1 cellular context compared by ENCODE assay signal in the genomic region with DNA sequence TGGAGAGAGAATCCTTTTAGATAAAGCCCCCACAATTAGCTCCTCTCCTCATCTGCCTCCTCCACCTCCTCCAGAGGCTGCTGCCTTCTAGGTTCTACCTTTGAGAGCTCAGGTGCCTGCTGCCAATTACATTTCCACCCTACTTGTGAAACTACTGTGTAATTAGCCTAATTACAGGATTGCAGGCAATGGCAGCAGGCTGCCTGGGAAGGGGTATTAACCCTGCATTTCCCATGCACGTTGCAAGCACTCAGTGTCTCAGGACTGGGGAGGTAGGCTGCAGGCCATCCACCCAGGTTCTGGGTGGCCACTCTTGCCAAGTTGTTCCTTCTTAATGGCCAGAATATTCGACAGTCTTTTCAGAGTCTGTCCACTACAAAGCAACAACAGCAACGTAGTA.
TF ChIP-seq lines count a peak whose summit lies in the region.

No MANE protein-coding gene starts in this region.

TF ChIP-seq in SK-N-SH treated with all-trans-retinoic acid at 6 μM for 48 hours, 23 proteins besides CTCF, POLR2A, EP300 and RAD21 (continued from another document):
- TF ChIP-seq, protein P1, sequence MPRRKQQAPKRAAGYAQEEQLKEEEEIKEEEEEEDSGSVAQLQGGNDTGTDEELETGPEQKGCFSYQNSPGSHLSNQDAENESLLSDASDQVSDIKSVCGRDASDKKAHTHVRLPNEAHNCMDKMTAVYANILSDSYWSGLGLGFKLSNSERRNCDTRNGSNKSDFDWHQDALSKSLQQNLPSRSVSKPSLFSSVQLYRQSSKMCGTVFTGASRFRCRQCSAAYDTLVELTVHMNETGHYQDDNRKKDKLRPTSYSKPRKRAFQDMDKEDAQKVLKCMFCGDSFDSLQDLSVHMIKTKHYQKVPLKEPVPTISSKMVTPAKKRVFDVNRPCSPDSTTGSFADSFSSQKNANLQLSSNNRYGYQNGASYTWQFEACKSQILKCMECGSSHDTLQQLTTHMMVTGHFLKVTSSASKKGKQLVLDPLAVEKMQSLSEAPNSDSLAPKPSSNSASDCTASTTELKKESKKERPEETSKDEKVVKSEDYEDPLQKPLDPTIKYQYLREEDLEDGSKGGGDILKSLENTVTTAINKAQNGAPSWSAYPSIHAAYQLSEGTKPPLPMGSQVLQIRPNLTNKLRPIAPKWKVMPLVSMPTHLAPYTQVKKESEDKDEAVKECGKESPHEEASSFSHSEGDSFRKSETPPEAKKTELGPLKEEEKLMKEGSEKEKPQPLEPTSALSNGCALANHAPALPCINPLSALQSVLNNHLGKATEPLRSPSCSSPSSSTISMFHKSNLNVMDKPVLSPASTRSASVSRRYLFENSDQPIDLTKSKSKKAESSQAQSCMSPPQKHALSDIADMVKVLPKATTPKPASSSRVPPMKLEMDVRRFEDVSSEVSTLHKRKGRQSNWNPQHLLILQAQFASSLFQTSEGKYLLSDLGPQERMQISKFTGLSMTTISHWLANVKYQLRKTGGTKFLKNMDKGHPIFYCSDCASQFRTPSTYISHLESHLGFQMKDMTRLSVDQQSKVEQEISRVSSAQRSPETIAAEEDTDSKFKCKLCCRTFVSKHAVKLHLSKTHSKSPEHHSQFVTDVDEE (CRISPR knock-in tag; IDR thresholded peaks at IDR 0.05) = no peak
- TF ChIP-seq ZNF8 (CRISPR knock-in tag; IDR thresholded peaks at IDR 0.05) = no peak
- TF ChIP-seq BACH2 (CRISPR knock-in tag; IDR thresholded peaks at IDR 0.05; ENCODE audit: borderline replicate concordance) = no peak
- no peak for TF ChIP-seq TCF4 (CRISPR knock-in tag; IDR thresholded peaks at IDR 0.05; ENCODE audit: borderline replicate concordance)
- no peak for TF ChIP-seq ZNF565 (CRISPR knock-in tag; conservative IDR thresholded peaks at IDR 0.05; ENCODE audit: low read depth)
- TF ChIP-seq RARB (CRISPR knock-in tag; IDR thresholded peaks at IDR 0.05) = no peak
- TF ChIP-seq, protein P2, sequence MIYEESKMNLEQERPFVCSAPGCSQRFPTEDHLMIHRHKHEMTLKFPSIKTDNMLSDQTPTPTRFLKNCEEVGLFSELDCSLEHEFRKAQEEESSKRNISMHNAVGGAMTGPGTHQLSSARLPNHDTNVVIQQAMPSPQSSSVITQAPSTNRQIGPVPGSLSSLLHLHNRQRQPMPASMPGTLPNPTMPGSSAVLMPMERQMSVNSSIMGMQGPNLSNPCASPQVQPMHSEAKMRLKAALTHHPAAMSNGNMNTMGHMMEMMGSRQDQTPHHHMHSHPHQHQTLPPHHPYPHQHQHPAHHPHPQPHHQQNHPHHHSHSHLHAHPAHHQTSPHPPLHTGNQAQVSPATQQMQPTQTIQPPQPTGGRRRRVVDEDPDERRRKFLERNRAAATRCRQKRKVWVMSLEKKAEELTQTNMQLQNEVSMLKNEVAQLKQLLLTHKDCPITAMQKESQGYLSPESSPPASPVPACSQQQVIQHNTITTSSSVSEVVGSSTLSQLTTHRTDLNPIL (CRISPR knock-in tag; IDR thresholded peaks at IDR 0.05; ENCODE audit: low read depth) = no peak
- no peak for TF ChIP-seq ISL1 (CRISPR knock-in tag; IDR thresholded peaks at IDR 0.05)
- TF ChIP-seq ARNTL (CRISPR knock-in tag; IDR thresholded peaks at IDR 0.05; ENCODE audit: borderline replicate concordance, low read depth) = no peak
- TF ChIP-seq, protein P3, sequence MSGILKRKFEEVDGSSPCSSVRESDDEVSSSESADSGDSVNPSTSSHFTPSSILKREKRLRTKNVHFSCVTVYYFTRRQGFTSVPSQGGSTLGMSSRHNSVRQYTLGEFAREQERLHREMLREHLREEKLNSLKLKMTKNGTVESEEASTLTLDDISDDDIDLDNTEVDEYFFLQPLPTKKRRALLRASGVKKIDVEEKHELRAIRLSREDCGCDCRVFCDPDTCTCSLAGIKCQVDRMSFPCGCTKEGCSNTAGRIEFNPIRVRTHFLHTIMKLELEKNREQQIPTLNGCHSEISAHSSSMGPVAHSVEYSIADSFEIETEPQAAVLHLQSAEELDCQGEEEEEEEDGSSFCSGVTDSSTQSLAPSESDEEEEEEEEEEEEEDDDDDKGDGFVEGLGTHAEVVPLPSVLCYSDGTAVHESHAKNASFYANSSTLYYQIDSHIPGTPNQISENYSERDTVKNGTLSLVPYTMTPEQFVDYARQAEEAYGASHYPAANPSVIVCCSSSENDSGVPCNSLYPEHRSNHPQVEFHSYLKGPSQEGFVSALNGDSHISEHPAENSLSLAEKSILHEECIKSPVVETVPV (CRISPR knock-in tag; IDR thresholded peaks at IDR 0.05) = no peak
- TF ChIP-seq, protein P4, sequence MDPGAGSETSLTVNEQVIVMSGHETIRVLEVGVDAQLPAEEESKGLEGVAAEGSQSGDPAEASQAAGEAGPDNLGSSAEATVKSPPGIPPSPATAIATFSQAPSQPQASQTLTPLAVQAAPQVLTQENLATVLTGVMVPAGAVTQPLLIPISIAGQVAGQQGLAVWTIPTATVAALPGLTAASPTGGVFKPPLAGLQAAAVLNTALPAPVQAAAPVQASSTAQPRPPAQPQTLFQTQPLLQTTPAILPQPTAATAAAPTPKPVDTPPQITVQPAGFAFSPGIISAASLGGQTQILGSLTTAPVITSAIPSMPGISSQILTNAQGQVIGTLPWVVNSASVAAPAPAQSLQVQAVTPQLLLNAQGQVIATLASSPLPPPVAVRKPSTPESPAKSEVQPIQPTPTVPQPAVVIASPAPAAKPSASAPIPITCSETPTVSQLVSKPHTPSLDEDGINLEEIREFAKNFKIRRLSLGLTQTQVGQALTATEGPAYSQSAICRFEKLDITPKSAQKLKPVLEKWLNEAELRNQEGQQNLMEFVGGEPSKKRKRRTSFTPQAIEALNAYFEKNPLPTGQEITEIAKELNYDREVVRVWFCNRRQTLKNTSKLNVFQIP (CRISPR knock-in tag; IDR thresholded peaks at IDR 0.05; ENCODE audit: borderline replicate concordance, low read depth) = no peak
- TF ChIP-seq, protein P5, sequence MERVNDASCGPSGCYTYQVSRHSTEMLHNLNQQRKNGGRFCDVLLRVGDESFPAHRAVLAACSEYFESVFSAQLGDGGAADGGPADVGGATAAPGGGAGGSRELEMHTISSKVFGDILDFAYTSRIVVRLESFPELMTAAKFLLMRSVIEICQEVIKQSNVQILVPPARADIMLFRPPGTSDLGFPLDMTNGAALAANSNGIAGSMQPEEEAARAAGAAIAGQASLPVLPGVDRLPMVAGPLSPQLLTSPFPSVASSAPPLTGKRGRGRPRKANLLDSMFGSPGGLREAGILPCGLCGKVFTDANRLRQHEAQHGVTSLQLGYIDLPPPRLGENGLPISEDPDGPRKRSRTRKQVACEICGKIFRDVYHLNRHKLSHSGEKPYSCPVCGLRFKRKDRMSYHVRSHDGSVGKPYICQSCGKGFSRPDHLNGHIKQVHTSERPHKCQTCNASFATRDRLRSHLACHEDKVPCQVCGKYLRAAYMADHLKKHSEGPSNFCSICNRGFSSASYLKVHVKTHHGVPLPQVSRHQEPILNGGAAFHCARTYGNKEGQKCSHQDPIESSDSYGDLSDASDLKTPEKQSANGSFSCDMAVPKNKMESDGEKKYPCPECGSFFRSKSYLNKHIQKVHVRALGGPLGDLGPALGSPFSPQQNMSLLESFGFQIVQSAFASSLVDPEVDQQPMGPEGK (CRISPR knock-in tag; IDR thresholded peaks at IDR 0.05; ENCODE audit: borderline replicate concordance) = no peak
- TF ChIP-seq ZFP30 (CRISPR knock-in tag; IDR thresholded peaks at IDR 0.05) = no peak
